Comparison of ENCODE assay signal across 8 cellular contexts in the genomic region with DNA sequence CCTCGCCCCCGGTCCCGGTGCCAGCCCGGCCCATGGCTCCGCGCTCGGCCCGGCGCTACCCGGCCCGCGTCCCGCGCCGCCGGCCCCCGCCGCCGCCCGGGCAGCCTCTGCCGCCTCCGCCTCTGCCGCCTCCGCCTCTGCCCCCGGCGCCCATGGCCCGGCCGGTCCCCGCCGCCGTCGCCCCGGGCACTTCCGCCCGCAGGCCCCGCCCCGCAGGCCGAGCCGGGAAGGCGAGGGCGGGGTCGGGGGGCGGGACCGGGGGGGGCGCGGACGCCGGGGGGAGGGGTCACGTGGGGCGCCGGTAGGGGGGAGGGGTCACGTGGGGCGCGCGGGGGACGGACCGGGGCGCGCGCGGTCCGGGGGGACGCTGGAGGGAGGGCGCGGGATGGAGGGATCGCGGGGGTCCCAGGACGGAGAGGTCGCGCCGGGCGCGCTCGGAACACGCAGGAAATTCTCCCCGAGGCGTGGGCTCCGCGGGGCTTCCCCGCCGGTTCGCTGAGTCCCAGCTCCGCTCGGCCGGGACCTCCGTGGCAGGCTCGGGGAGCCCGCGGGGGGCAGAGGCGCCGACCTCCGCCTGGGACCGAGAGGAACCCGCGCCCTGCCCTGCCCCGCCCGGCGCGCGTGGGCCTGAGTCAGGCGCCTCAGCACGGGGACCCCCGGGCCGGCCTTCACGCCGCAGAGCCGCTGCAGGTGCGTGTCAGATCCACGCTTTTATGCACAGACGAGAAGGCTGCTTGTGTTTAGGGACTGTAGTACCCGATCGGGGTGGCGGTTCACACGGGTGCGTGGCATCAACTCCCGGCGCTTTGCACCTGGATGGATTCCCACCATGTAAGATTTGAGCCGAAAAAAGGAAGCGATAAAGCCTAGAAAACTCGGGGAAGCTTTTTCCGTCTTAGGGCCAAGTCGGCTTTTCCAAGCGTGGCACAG. TPM values are rescaled to one million over a fixed set of nuclear protein-coding genes. Genes with fewer than 3 reads are reported as not detected.
A peak's percentile ranks its signal among the peaks of the same experiment; 100 is the strongest.
DNase-seq lines count a peak whose midpoint lies in the region; ATAC-seq and TF ChIP-seq lines count a peak whose summit lies in the region.

PGAP6 (minus strand) TSS at position 191 of the 930 bp plus-strand sequence; CDS start at position 34, 157 bp downstream.

- no peaks in the 10 kb centered on the region for H4K20me1 ChIP-seq in OCI-LY3 (ENCODE audit: insufficient read depth, low read length)

- no peak within 1 kb of the TSS for H3K27ac ChIP-seq in OCI-LY3 (ENCODE audit: low read length)
- H3K27ac ChIP-seq in stomach smooth muscle (ENCODE audit: low read length): peak within 1 kb of the TSS; percentile 37

- TF ChIP-seq CTCF in OCI-LY3 (IDR thresholded peaks at IDR 0.05; ENCODE audit: low read depth, low read length) (no peak), fibroblast of pulmonary artery (IDR thresholded peaks at IDR 0.05; ENCODE audit: low read length, missing control alignments) (no peak)

- H3K4me1 Mint-ChIP-seq in activated T-helper 2 cell treated with anti-CD3 and anti-CD28 coated beads, Interferon-gamma antibody, Interleukin-2, Interleukin-4, amounts not matched to agents 10 μg/mL and 5 μg/mL and 100 μg/mL, durations not matched to agents 14 hours and 24 hours and 36 hours (ENCODE audit: low read depth): peaks cover 9% of the 10 kb centered on the region
- peaks cover 12 to 14% of the 10 kb centered on the region in 2 donors for H3K4me1 Mint-ChIP-seq in natural killer cell treated with Interleukin-12 subunit alpha and Interleukin-12 subunit beta and Interleukin-15 and Interleukin-18, amount 100 ng/mL, for 72 hours (ENCODE audit: low read depth in 2 of 2)

- H3K9ac ChIP-seq in OCI-LY3 (ENCODE audit: low read length): peak within 1 kb of the TSS; percentile 87
- peak within 1 kb of the TSS; percentile 64 to 76 for H3K9ac ChIP-seq in stomach smooth muscle (ENCODE audit: low read length in 2 of 2)

- DNase-seq in DMS 273 (lab: John Stamatoyannopoulos, UW; ENCODE audit: unreplicated experiment) (peak; percentile 80), DMS 273 treated with DMSO at 0.1 percent for 48 hours (lab: John Stamatoyannopoulos, UW) (no peak), fibroblast of pulmonary artery (ENCODE audit: low read depth) (peak; percentile 42)
- peak; percentile 59 for DNase-seq in activated T-helper 2 cell treated with anti-CD3 and anti-CD28 coated beads, Interferon-gamma antibody, Interleukin-2, Interleukin-4, amounts not matched to agents 10 μg/mL and 5 μg/mL and 100 μg/mL, durations not matched to agents 14 hours and 24 hours and 36 hours (ENCODE audit: low spot score)
- DNase-seq in natural killer cell treated with Interleukin-12 subunit alpha and Interleukin-12 subunit beta and Interleukin-15 and Interleukin-18, amount 100 ng/mL, for 72 hours (ENCODE audit: low spot score): peak; percentile 84

- H3K27me3 ChIP-seq in OCI-LY3 (ENCODE audit: low read depth, low read length) (no peaks in the 10 kb centered on the region), stomach smooth muscle (ENCODE audit: control insufficient read depth in 1 of 2, insufficient read depth in 2 of 2, low read length in 2 of 2) (no peaks in the 10 kb centered on the region)

- peak within 1 kb of the TSS; percentile 100 for H3K4me2 ChIP-seq in OCI-LY3 (ENCODE audit: low read length)

- ATAC-seq in HG02763 (IDR thresholded peaks at IDR 0.05; ENCODE audit: unreplicated experiment): peak; percentile 59
- peak; percentile 89 to 93 for ATAC-seq in natural killer cell treated with Interleukin-12 subunit alpha and Interleukin-12 subunit beta and Interleukin-15 and Interleukin-18, amount 100 ng/mL, for 72 hours

- H3K4me1 ChIP-seq in OCI-LY3 (ENCODE audit: low read length) (peaks cover 16% of the 10 kb centered on the region), stomach smooth muscle (ENCODE audit: control insufficient read depth, insufficient read depth, low read length) (peaks cover 28% of the 10 kb centered on the region)

- H3K9me3 ChIP-seq in OCI-LY3 (ENCODE audit: insufficient read depth, low read length): no peaks in the 10 kb centered on the region
- H3K9me3 ChIP-seq in stomach smooth muscle (ENCODE audit: control insufficient read depth in 2 of 2, low read length in 2 of 2): no peaks in the 10 kb centered on the region

- no peak within 1 kb of the TSS for H3K27ac Mint-ChIP-seq in activated T-helper 2 cell treated with anti-CD3 and anti-CD28 coated beads, Interferon-gamma antibody, Interleukin-2, Interleukin-4, amounts not matched to agents 10 μg/mL and 5 μg/mL and 100 μg/mL, durations not matched to agents 14 hours and 24 hours and 36 hours
- peak within 1 kb of the TSS; percentile 58 to 81 for H3K27ac Mint-ChIP-seq in natural killer cell treated with Interleukin-12 subunit alpha and Interleukin-12 subunit beta and Interleukin-15 and Interleukin-18, amount 100 ng/mL, for 72 hours

- no peaks in the 10 kb centered on the region for H3K27me3 Mint-ChIP-seq in activated T-helper 2 cell treated with anti-CD3 and anti-CD28 coated beads, Interferon-gamma antibody, Interleukin-2, Interleukin-4, amounts not matched to agents 10 μg/mL and 5 μg/mL and 100 μg/mL, durations not matched to agents 14 hours and 24 hours and 36 hours (ENCODE audit: low read depth)
- peaks cover 0 to 4% of the 10 kb centered on the region in 2 donors for H3K27me3 Mint-ChIP-seq in natural killer cell treated with Interleukin-12 subunit alpha and Interleukin-12 subunit beta and Interleukin-15 and Interleukin-18, amount 100 ng/mL, for 72 hours

- H3K9me3 Mint-ChIP-seq in activated T-helper 2 cell treated with anti-CD3 and anti-CD28 coated beads, Interferon-gamma antibody, Interleukin-2, Interleukin-4, amounts not matched to agents 10 μg/mL and 5 μg/mL and 100 μg/mL, durations not matched to agents 14 hours and 24 hours and 36 hours: no peaks in the 10 kb centered on the region
- no peaks in the 10 kb centered on the region for H3K9me3 Mint-ChIP-seq in natural killer cell treated with Interleukin-12 subunit alpha and Interleukin-12 subunit beta and Interleukin-15 and Interleukin-18, amount 100 ng/mL, for 72 hours

- H3K36me3 ChIP-seq in OCI-LY3 (replicated peaks; ENCODE audit: low read depth, low read length): no peaks in the 10 kb centered on the region
- H3K36me3 ChIP-seq in stomach smooth muscle (ENCODE audit: control insufficient read depth in 2 of 2, insufficient read depth in 2 of 2, low read length in 2 of 2): peaks cover 0 to under 1% of the 10 kb centered on the region in 2 donors

- H3K4me3 Mint-ChIP-seq in activated T-helper 2 cell treated with anti-CD3 and anti-CD28 coated beads, Interferon-gamma antibody, Interleukin-2, Interleukin-4, amounts not matched to agents 10 μg/mL and 5 μg/mL and 100 μg/mL, durations not matched to agents 14 hours and 24 hours and 36 hours (ENCODE audit: low read depth): peak within 1 kb of the TSS; percentile 78
- H3K4me3 Mint-ChIP-seq in natural killer cell treated with Interleukin-12 subunit alpha and Interleukin-12 subunit beta and Interleukin-15 and Interleukin-18, amount 100 ng/mL, for 72 hours: peak within 1 kb of the TSS; percentile 71

- intact Hi-C loops in activated T-helper 2 cell treated with anti-CD3 and anti-CD28 coated beads, Interferon-gamma antibody, Interleukin-2, Interleukin-4, amounts not matched to agents 10 μg/mL and 5 μg/mL and 100 μg/mL, durations not matched to agents 14 hours and 24 hours and 36 hours (cut with micrococcal nuclease): loop anchor here (5.0 kb wide), 1 partner anchor 45 kb away; the partner anchor contains the start of gene RAB11FIP3

- H3K4me3 ChIP-seq in OCI-LY3 (ENCODE audit: low read length) (peak within 1 kb of the TSS; percentile 98), fibroblast of pulmonary artery (replicated peaks; ENCODE audit: low read depth, low read length) (peak within 1 kb of the TSS; percentile 76), stomach smooth muscle (ENCODE audit: low read length in 2 of 2) (peak within 1 kb of the TSS; percentile 80 to 84)

- H3K79me2 ChIP-seq in OCI-LY3 (ENCODE audit: low read length): peaks cover 7% of the 10 kb centered on the region; the same call in 1 of the 2 replicates

- no peaks in the 10 kb centered on the region for H3K36me3 Mint-ChIP-seq in activated T-helper 2 cell treated with anti-CD3 and anti-CD28 coated beads, Interferon-gamma antibody, Interleukin-2, Interleukin-4, amounts not matched to agents 10 μg/mL and 5 μg/mL and 100 μg/mL, durations not matched to agents 14 hours and 24 hours and 36 hours (ENCODE audit: low read depth)
- H3K36me3 Mint-ChIP-seq in natural killer cell treated with Interleukin-12 subunit alpha and Interleukin-12 subunit beta and Interleukin-15 and Interleukin-18, amount 100 ng/mL, for 72 hours: no peaks in the 10 kb centered on the region

- H2AFZ ChIP-seq in OCI-LY3 (ENCODE audit: low read depth, low read length): peak within 1 kb of the TSS; percentile 56

RNA-seq across cellular contexts. Expression of gene PGAP6, which starts in this region (rescaled TPM):
- 34.3 and 36.7 TPM in 2 replicates for total RNA-seq in activated T-helper 2 cell treated with anti-CD3 and anti-CD28 coated beads, Interferon-gamma antibody, Interleukin-2, Interleukin-4, amounts not matched to agents 10 μg/mL and 5 μg/mL and 100 μg/mL, durations not matched to agents 14 hours and 24 hours and 36 hours
- total RNA-seq in natural killer cell treated with Interleukin-12 subunit alpha and Interleukin-12 subunit beta and Interleukin-15 and Interleukin-18, amount 100 ng/mL, for 72 hours: 10 to 100 TPM; 39.4 to 46.8 TPM
